In the genomic region with DNA sequence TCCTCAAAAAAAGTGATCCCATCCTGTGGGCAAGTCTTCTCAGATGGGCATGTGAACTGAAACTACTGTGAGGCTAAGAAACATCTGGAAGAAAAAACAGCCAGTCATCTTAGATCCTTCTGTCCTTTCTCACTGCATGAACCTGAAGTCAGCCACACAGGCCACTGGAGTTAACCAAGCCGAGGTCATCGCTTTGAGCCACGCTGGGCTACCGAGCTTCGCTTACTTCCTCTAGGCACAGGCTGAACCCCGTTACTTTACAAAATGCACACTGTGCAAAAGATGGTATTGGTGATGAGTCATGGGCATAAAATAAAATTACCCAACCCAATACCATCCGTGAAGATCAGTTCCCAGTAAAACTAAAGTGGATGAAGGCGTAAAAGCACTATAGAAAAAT, we compare ENCODE assay signal across 14 cellular contexts.
DNase-seq lines count a peak whose midpoint lies in the region; ATAC-seq and TF ChIP-seq lines count a peak whose summit lies in the region.
"Had no signal": no experiment of that assay in that cellular context is flagged by ENCODE, and none has a peak within 500 bp of the region (broad histone marks: within the 10 kb centered on the region; RNA-seq: fewer than 3 reads in every experiment).

No MANE protein-coding gene starts in this region.

- H3K4me3 ChIP-seq in right atrium auricular region (no peak overlapping the region), lung (no peak overlapping the region)
- H3K4me3 ChIP-seq: BLaER1, HAP-1 had no signal

- H3K27me3 Mint-ChIP-seq in activated CD8-positive, alpha-beta T cell treated with anti-CD3 and anti-CD28 coated beads, Interleukin-2, amount 10 ng/mL, durations not matched to agents 7 days and 5 days (ENCODE audit: low read depth), result no peaks in the 10 kb centered on the region
- H3K27me3 Mint-ChIP-seq: CD4-positive, alpha-beta T cell had no signal

- no peak for ATAC-seq in left cardiac atrium
- peak; percentile 34 for ATAC-seq in lung (ENCODE audit: insufficient read depth, low FRiP score)
- ATAC-seq in activated CD8-positive, alpha-beta T cell treated with anti-CD3 and anti-CD28 coated beads, Interleukin-2, amount 10 ng/mL, durations not matched to agents 7 days and 5 days, result no peak
- ATAC-seq in stimulated activated naive CD8-positive, alpha-beta T cell treated with anti-CD3 and anti-CD28 coated beads, Interleukin-15, Interleukin-2, amounts not matched to agents 100 U/mL and 50 U/mL, for 24 hours, result no peak

- DNase-seq in right atrium auricular region (ENCODE audit: low spot score) (peak; percentile 57), left cardiac atrium (no peak), MV-4-11 (lab: John Stamatoyannopoulos, UW) (peak; percentile 63), lung (ENCODE audit: low spot score) (no peak), AG08395 (ENCODE audit: low spot score) (no peak)
- no peak for DNase-seq in activated CD8-positive, alpha-beta T cell treated with anti-CD3 and anti-CD28 coated beads, Interleukin-2, amount 10 ng/mL, durations not matched to agents 7 days and 5 days
- no peak for DNase-seq in stimulated activated naive CD8-positive, alpha-beta T cell treated with anti-CD3 and anti-CD28 coated beads, Interleukin-15, Interleukin-2, amounts not matched to agents 100 U/mL and 50 U/mL, for 24 hours
- DNase-seq: AML-193; Calu3; CD4-positive, alpha-beta T cell; DMS 273 treated with DMSO at 0.1 percent for 48 hours had no signal

- POLR2A ChIA-PET in activated CD8-positive, alpha-beta T cell treated with anti-CD3 and anti-CD28 coated beads, Interleukin-2, amount 10 ng/mL, durations not matched to agents 7 days and 5 days (lab: Charles Lee), result no interaction called here

- CTCF ChIA-PET in activated CD8-positive, alpha-beta T cell treated with anti-CD3 and anti-CD28 coated beads, Interleukin-2, amount 10 ng/mL, durations not matched to agents 7 days and 5 days (lab: Charles Lee), result no interaction called here

- H3K27ac ChIP-seq in right atrium auricular region (no peak overlapping the region), lung (ENCODE audit: low read depth in 1 of 2, low read length in 1 of 2) (no peak overlapping the region)
- H3K27ac ChIP-seq: 22Rv1, BLaER1 had no signal

- H3K36me3 Mint-ChIP-seq in activated CD8-positive, alpha-beta T cell treated with anti-CD3 and anti-CD28 coated beads, Interleukin-2, amount 10 ng/mL, durations not matched to agents 7 days and 5 days (ENCODE audit: low read depth), result peaks cover 5% of the 10 kb centered on the region

- H3K36me3 ChIP-seq in right atrium auricular region (no peaks in the 10 kb centered on the region), lung (ENCODE audit: control insufficient read depth in 2 of 2, insufficient read depth in 2 of 2, low read length in 2 of 2) (peaks cover 0 to 2% of the 10 kb centered on the region in 2 donors)
- H3K36me3 ChIP-seq: HAP-1 had no signal

- H3K4me3 Mint-ChIP-seq in activated CD8-positive, alpha-beta T cell treated with anti-CD3 and anti-CD28 coated beads, Interleukin-2, amount 10 ng/mL, durations not matched to agents 7 days and 5 days, result no peak overlapping the region
- H3K4me3 Mint-ChIP-seq: CD4-positive, alpha-beta T cell had no signal

- WGBS in lung, 2 donors, result 69 to 70% methylated on average over 8 of the region's 8 CpGs

- H3K9me3 ChIP-seq in right atrium auricular region, result no peaks in the 10 kb centered on the region
- H3K9me3 ChIP-seq in lung (ENCODE audit: control insufficient read depth in 2 of 2, insufficient read depth in 1 of 2, low read length in 1 of 2), result no peaks in the 10 kb centered on the region
- H3K9me3 ChIP-seq: BLaER1, HAP-1 had no signal

- H3K27ac Mint-ChIP-seq in activated CD8-positive, alpha-beta T cell treated with anti-CD3 and anti-CD28 coated beads, Interleukin-2, amount 10 ng/mL, durations not matched to agents 7 days and 5 days, result no peak overlapping the region
- H3K27ac Mint-ChIP-seq: CD4-positive, alpha-beta T cell had no signal

- intact Hi-C loops in left cardiac atrium (cut with DNase I), result loop anchor here (5.0 to 10.0 kb wide), 2 partner anchors 195 to 303 kb away; no protein-coding TSS in a partner anchor

- no peaks in the 10 kb centered on the region for H3K4me1 ChIP-seq in right atrium auricular region
- no peaks in the 10 kb centered on the region for H3K4me1 ChIP-seq in lung (ENCODE audit: control insufficient read depth in 2 of 2, insufficient read depth in 2 of 2, low read length in 2 of 2)
- H3K4me1 ChIP-seq: BLaER1, HAP-1 had no signal

- H3K9me3 Mint-ChIP-seq in activated CD8-positive, alpha-beta T cell treated with anti-CD3 and anti-CD28 coated beads, Interleukin-2, amount 10 ng/mL, durations not matched to agents 7 days and 5 days (ENCODE audit: insufficient read depth), result no peaks in the 10 kb centered on the region
- H3K9me3 Mint-ChIP-seq: CD4-positive, alpha-beta T cell had no signal

- TF ChIP-seq CTCF in right atrium auricular region (IDR thresholded peaks at IDR 0.05) (no peak), lung (IDR thresholded peaks at IDR 0.05; ENCODE audit: control extremely low read depth, extremely low read depth) (no peak)

- H3K27me3 ChIP-seq in right atrium auricular region (no peaks in the 10 kb centered on the region), lung (ENCODE audit: control insufficient read depth, insufficient read depth) (no peaks in the 10 kb centered on the region)
- H3K27me3 ChIP-seq: BLaER1 had no signal

- H3K4me1 Mint-ChIP-seq in activated CD8-positive, alpha-beta T cell treated with anti-CD3 and anti-CD28 coated beads, Interleukin-2, amount 10 ng/mL, durations not matched to agents 7 days and 5 days (ENCODE audit: low read depth), result peaks cover 7% of the 10 kb centered on the region

Comparison
In these comparisons a context has a peak if more than half of its experiments do, and no peak if none do; other contexts are left out.
1. DNase-seq: peak in right atrium auricular region (single experiment) and MV-4-11 (single experiment); none in left cardiac atrium (single experiment), lung (single experiment), AG08395 (single experiment), activated CD8-positive, alpha-beta T cell treated with anti-CD3 and anti-CD28 coated beads, Interleukin-2, amount 10 ng/mL, durations not matched to agents 7 days and 5 days (single experiment) and stimulated activated naive CD8-positive, alpha-beta T cell treated with anti-CD3 and anti-CD28 coated beads, Interleukin-15, Interleukin-2, amounts not matched to agents 100 U/mL and 50 U/mL, for 24 hours (single experiment).